In the genomic region with DNA sequence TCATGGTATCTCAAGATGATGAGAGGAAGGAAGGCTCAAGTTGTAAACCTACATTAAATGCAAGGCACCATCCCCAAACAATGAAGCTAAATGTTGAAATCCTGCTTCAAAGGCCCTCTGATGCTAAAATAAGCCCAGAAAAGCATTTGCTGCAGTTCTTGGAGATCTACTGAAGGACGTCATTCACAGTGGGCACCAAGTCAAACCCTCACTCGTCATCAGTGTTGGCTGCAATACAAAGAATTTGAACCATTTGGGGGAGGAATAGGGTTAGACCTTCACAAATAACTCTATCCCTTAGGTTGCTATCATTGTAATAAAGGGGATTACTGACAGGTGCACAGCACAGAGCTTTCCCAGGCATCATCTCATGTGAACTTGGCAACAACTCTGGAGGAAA, we compare ENCODE assay signal across 19 cellular contexts. TPM values are rescaled to one million over a fixed set of nuclear protein-coding genes. Genes with fewer than 3 reads are reported as not detected.
DNase-seq lines count a peak whose midpoint lies in the region; ATAC-seq, FAIRE-seq and TF ChIP-seq lines count a peak whose summit lies in the region.
"Had no signal": no experiment of that assay in that cellular context is flagged by ENCODE, and none has a peak within 500 bp of the region (broad histone marks: within the 10 kb centered on the region; RNA-seq: fewer than 3 reads in every experiment).

No MANE protein-coding gene starts in this region.

- no peak for TF ChIP-seq POLR2A in gastroesophageal sphincter (IDR thresholded peaks at IDR 0.05)

- H3K4me2 ChIP-seq in astrocyte (ENCODE audit: low read length) = peak overlapping the region; percentile 35
- no peak overlapping the region for H3K4me2 ChIP-seq in neural progenitor cell
- H3K4me2 ChIP-seq: A549 had no signal

- H4K20me1 ChIP-seq in astrocyte (ENCODE audit: insufficient read depth, low read length) (no peaks in the 10 kb centered on the region), neural progenitor cell (ENCODE audit: low read depth) (no peaks in the 10 kb centered on the region)

- intact Hi-C loops in Right ventricle myocardium superior (cut with DNase I) (no loop called here), Right ventricle myocardium inferior (cut with DNase I) (no loop called here)

- ATAC-seq in Right ventricle myocardium superior (ENCODE audit: poor library complexity) (peak; percentile 57), Right ventricle myocardium inferior (no peak), gastroesophageal sphincter (peak; percentile 34), thoracic aorta (ENCODE audit: insufficient number of reproducible peaks, low FRiP score, low read depth) (peak; percentile 63)
- ATAC-seq: A549; esophagus mucosa; stimulated activated naive CD8-positive, alpha-beta T cell treated with anti-CD3 and anti-CD28 coated beads, Interleukin-15, amount 100 ng/mL, for 72 hours had no signal

- H3K4me3 Mint-ChIP-seq in astrocyte (ENCODE audit: unreplicated experiment) (no peak overlapping the region), neural progenitor cell (no peak overlapping the region)
- H3K4me3 Mint-ChIP-seq: activated CD4-positive, alpha-beta T cell treated with anti-CD3 and anti-CD28 coated beads, Interleukin-2, amount 10 ng/mL, durations not matched to agents 24 days and 14 days; CD8-positive, alpha-beta memory T cell; nephron progenitor cell; stimulated activated naive CD8-positive, alpha-beta T cell treated with anti-CD3 and anti-CD28 coated beads, Interleukin-15, amount 100 ng/mL, for 72 hours had no signal

- H3K4me1 Mint-ChIP-seq in astrocyte (ENCODE audit: low read depth, unreplicated experiment) (no peaks in the 10 kb centered on the region), neural progenitor cell (no peaks in the 10 kb centered on the region)
- H3K4me1 Mint-ChIP-seq: CD8-positive, alpha-beta memory T cell had no signal

- no peaks in the 10 kb centered on the region for H3K9me3 Mint-ChIP-seq in astrocyte (ENCODE audit: unreplicated experiment)
- no peaks in the 10 kb centered on the region for H3K9me3 Mint-ChIP-seq in neural progenitor cell
- H3K9me3 Mint-ChIP-seq: activated CD4-positive, alpha-beta T cell treated with anti-CD3 and anti-CD28 coated beads, Interleukin-2, amount 10 ng/mL, durations not matched to agents 24 days and 14 days; CD8-positive, alpha-beta memory T cell; nephron progenitor cell; stimulated activated naive CD8-positive, alpha-beta T cell treated with anti-CD3 and anti-CD28 coated beads, Interleukin-15, amount 100 ng/mL, for 72 hours had no signal

- H3K27ac ChIP-seq in astrocyte (ENCODE audit: low read depth, low read length) (no peak overlapping the region), gastroesophageal sphincter (no peak overlapping the region), thoracic aorta (no peak overlapping the region), neural progenitor cell (no peak overlapping the region)
- H3K27ac ChIP-seq: A549 had no signal

- H3K27ac Mint-ChIP-seq in astrocyte (ENCODE audit: unreplicated experiment) = no peak overlapping the region
- no peak overlapping the region for H3K27ac Mint-ChIP-seq in neural progenitor cell
- H3K27ac Mint-ChIP-seq: activated CD4-positive, alpha-beta T cell treated with anti-CD3 and anti-CD28 coated beads, Interleukin-2, amount 10 ng/mL, durations not matched to agents 24 days and 14 days; CD8-positive, alpha-beta memory T cell; nephron progenitor cell; stimulated activated naive CD8-positive, alpha-beta T cell treated with anti-CD3 and anti-CD28 coated beads, Interleukin-15, amount 100 ng/mL, for 72 hours had no signal

- H3K9me3 ChIP-seq in astrocyte (ENCODE audit: insufficient read depth, low read depth, low read length) (no peaks in the 10 kb centered on the region), gastroesophageal sphincter (no peaks in the 10 kb centered on the region), thoracic aorta (no peaks in the 10 kb centered on the region), neural progenitor cell (ENCODE audit: low read depth) (no peaks in the 10 kb centered on the region)
- H3K9me3 ChIP-seq: A549, ascending aorta had no signal

- no peaks in the 10 kb centered on the region for H3K79me2 ChIP-seq in astrocyte (ENCODE audit: insufficient read depth, low read length)
- no peaks in the 10 kb centered on the region for H3K79me2 ChIP-seq in neural progenitor cell (ENCODE audit: low read depth)

- no peaks in the 10 kb centered on the region for H3K4me1 ChIP-seq in astrocyte (ENCODE audit: insufficient read depth, low read length)
- H3K4me1 ChIP-seq in gastroesophageal sphincter = no peaks in the 10 kb centered on the region
- H3K4me1 ChIP-seq in thoracic aorta (ENCODE audit: control insufficient read depth in 1 of 2, low read depth in 2 of 2) = no peaks in the 10 kb centered on the region
- H3K4me1 ChIP-seq in neural progenitor cell = no peaks in the 10 kb centered on the region
- H3K4me1 ChIP-seq: A549 had no signal

- H3F3A ChIP-seq in neural progenitor cell (ENCODE audit: low read depth) = no peaks in the 10 kb centered on the region

- H3K4me3 ChIP-seq in astrocyte (ENCODE audit: insufficient read depth, low read depth, low read length) (no peak overlapping the region), gastroesophageal sphincter (no peak overlapping the region), thoracic aorta (no peak overlapping the region), neural progenitor cell (no peak overlapping the region)
- H3K4me3 ChIP-seq: A549, ascending aorta had no signal

- H3K36me3 ChIP-seq in astrocyte (ENCODE audit: insufficient read depth, low read length) = no peaks in the 10 kb centered on the region
- H3K36me3 ChIP-seq in gastroesophageal sphincter = no peaks in the 10 kb centered on the region
- H3K36me3 ChIP-seq in thoracic aorta = no peaks in the 10 kb centered on the region
- no peaks in the 10 kb centered on the region for H3K36me3 ChIP-seq in neural progenitor cell
- H3K36me3 ChIP-seq: ascending aorta had no signal

- TF ChIP-seq CTCF in astrocyte (IDR thresholded peaks at IDR 0.05; ENCODE audit: insufficient read depth, low read depth, low read length) (no peak), gastroesophageal sphincter (IDR thresholded peaks at IDR 0.05) (no peak), thoracic aorta (IDR thresholded peaks at IDR 0.05) (no peak), neural progenitor cell (IDR thresholded peaks at IDR 0.05) (no peak)

- TF ChIP-seq EP300 in gastroesophageal sphincter (IDR thresholded peaks at IDR 0.05) = no peak

- H3K27me3 Mint-ChIP-seq in astrocyte (ENCODE audit: low read depth, unreplicated experiment) = peaks cover 7% of the 10 kb centered on the region
- peaks cover 8% of the 10 kb centered on the region for H3K27me3 Mint-ChIP-seq in neural progenitor cell (ENCODE audit: insufficient read depth, low read depth)
- H3K27me3 Mint-ChIP-seq: activated CD4-positive, alpha-beta T cell treated with anti-CD3 and anti-CD28 coated beads, Interleukin-2, amount 10 ng/mL, durations not matched to agents 24 days and 14 days; CD8-positive, alpha-beta memory T cell; stimulated activated naive CD8-positive, alpha-beta T cell treated with anti-CD3 and anti-CD28 coated beads, Interleukin-15, amount 100 ng/mL, for 72 hours had no signal

- H3K36me3 Mint-ChIP-seq in astrocyte (ENCODE audit: low read depth, unreplicated experiment) (no peaks in the 10 kb centered on the region), neural progenitor cell (no peaks in the 10 kb centered on the region)
- H3K36me3 Mint-ChIP-seq: CD8-positive, alpha-beta memory T cell had no signal

- 33 to 60% methylated on average over 2 of the region's 2 CpGs for WGBS in gastroesophageal sphincter (ENCODE audit: low coverage in 1 of 2), 2 donors

- H3K9ac ChIP-seq in astrocyte (ENCODE audit: low read length) = no peak overlapping the region
- H3K9ac ChIP-seq in neural progenitor cell = no peak overlapping the region

- H3K27me3 ChIP-seq in astrocyte (ENCODE audit: insufficient read depth, low read length) = no peaks in the 10 kb centered on the region
- H3K27me3 ChIP-seq in gastroesophageal sphincter = no peaks in the 10 kb centered on the region
- no peaks in the 10 kb centered on the region for H3K27me3 ChIP-seq in thoracic aorta (replicated peaks; ENCODE audit: insufficient read depth)
- no peaks in the 10 kb centered on the region for H3K27me3 ChIP-seq in neural progenitor cell
- H3K27me3 ChIP-seq: ascending aorta had no signal

- no peak for FAIRE-seq in astrocyte (lab: Jason Lieb, UNC)
- FAIRE-seq: A549 had no signal

- no peak for DNase-seq in Right ventricle myocardium superior
- DNase-seq in Right ventricle myocardium inferior (ENCODE audit: missing footprints) = no peak
- peak; percentile 81 for DNase-seq in astrocyte (ENCODE audit: low read depth)
- no peak for DNase-seq in thoracic aorta (ENCODE audit: low spot score)
- no peak for DNase-seq in neural progenitor cell (ENCODE audit: low spot score)
- no peak for DNase-seq in NCI-H69 (lab: John Stamatoyannopoulos, UW)
- no peak for DNase-seq in SKM-1 treated with dmso at 0.1 percent for 144 hours (lab: John Stamatoyannopoulos, UW; ENCODE audit: unreplicated experiment)
- DNase-seq: activated CD4-positive, alpha-beta T cell treated with anti-CD3 and anti-CD28 coated beads, Interleukin-2, amount 10 ng/mL, durations not matched to agents 24 days and 14 days; activated CD8-positive, alpha-beta memory T cell treated with anti-CD3 and anti-CD28 coated beads, Interleukin-2, amount 50 U/mL, for 48 hours; CD8-positive, alpha-beta memory T cell; EL; NCI-H146; NCI-H446 treated with DMSO at 0.1 percent for 48 hours; nephron progenitor cell; stimulated activated naive CD8-positive, alpha-beta T cell treated with anti-CD3 and anti-CD28 coated beads, Interleukin-15, amount 100 ng/mL, for 72 hours had no signal

- H2AFZ ChIP-seq in astrocyte (ENCODE audit: low read depth, low read length) (no peak overlapping the region), neural progenitor cell (replicated peaks) (no peak overlapping the region)

RNA-seq across cellular contexts. Expression of gene MEGF9, which starts 9.3 kb away (rescaled TPM):
- total RNA-seq in Right ventricle myocardium superior (18.2 TPM), Right ventricle myocardium inferior (25.2 TPM), astrocyte (12.1 and 17.7 TPM in 2 replicates), gastroesophageal sphincter (10 to 100 TPM; 19.7 to 24.7 (median 21.5) TPM), thoracic aorta (10 to 100 TPM; 19.2 to 27.3 TPM), neural progenitor cell (ENCODE audit: low replicate concordance) (5.0 and 6.2 TPM in 2 replicates)
